ENCODE assay signal across 25 cellular contexts in the genomic region with DNA sequence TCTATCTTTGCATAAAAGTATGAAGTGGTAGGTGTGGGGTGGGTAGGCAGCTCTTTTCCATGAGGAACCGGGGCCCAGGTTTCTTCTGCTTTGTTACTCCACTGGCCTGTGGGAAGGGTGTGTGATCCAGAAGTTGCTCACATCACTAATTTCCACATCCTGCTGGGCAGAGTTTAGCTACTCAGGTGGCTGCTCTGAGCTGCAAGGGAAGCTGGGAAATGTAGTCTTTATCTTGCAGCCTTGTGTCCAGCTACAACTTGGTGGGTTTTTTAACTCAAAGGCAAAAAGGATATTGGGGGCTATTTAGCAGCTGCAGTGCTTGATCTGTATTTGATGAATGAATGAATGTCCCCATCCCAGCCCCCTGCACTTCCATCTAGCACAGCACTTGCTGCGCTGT.
DNase-seq lines count a peak whose midpoint lies in the region; ATAC-seq, FAIRE-seq and TF ChIP-seq lines count a peak whose summit lies in the region.
"Had no signal": no experiment of that assay in that cellular context is flagged by ENCODE, and none has a peak within 500 bp of the region (broad histone marks: within the 10 kb centered on the region; RNA-seq: fewer than 3 reads in every experiment).

No MANE protein-coding gene starts in this region.

- H3K4me2 ChIP-seq in PC-3 (ENCODE audit: low read length), result no peak overlapping the region

- peaks cover 29% of the 10 kb centered on the region for H3K27me3 Mint-ChIP-seq in endodermal cell (ENCODE audit: insufficient read depth)
- H3K27me3 Mint-ChIP-seq in natural killer cell treated with Interleukin-12 subunit alpha and Interleukin-12 subunit beta and Interleukin-15 and Interleukin-18, amount 100 ng/mL, for 72 hours, result no peaks in the 10 kb centered on the region
- H3K27me3 Mint-ChIP-seq: activated CD8-positive, alpha-beta memory T cell treated with anti-CD3 and anti-CD28 coated beads, Interleukin-2, amount 10 ng/mL, durations not matched to agents 7 days and 5 days; memory B cell had no signal

- H2AFZ ChIP-seq in PC-3 (ENCODE audit: low read length), result no peak overlapping the region

- peak; percentile 1 for DNase-seq in NOMO-1 treated with DMSO at 0.1 percent for 48 hours (lab: John Stamatoyannopoulos, UW; ENCODE audit: unreplicated experiment)
- DNase-seq in NOMO-1 treated with dmso at 0.1 percent for 144 hours (lab: John Stamatoyannopoulos, UW; ENCODE audit: unreplicated experiment), result no peak
- peak; percentile 6 for DNase-seq in PC-3
- DNase-seq in endodermal cell, result peak; percentile 55
- DNase-seq in posterior vena cava (ENCODE audit: low spot score), result peak; percentile 24
- no peak for DNase-seq in pancreas
- DNase-seq in natural killer cell treated with Interleukin-12 subunit alpha and Interleukin-12 subunit beta and Interleukin-15 and Interleukin-18, amount 100 ng/mL, for 72 hours (ENCODE audit: low spot score), result no peak
- DNase-seq in erythroblast (lab: John Stamatoyannopoulos, UW), result no peak
- DNase-seq: activated CD4-positive, alpha-beta T cell treated with anti-CD3 and anti-CD28 coated beads, Interleukin-2, amount 50 U/mL, for 1 hour; activated CD8-positive, alpha-beta memory T cell treated with anti-CD3 and anti-CD28 coated beads, Interleukin-2, amount 10 ng/mL, durations not matched to agents 7 days and 5 days; activated naive CD4-positive, alpha-beta T cell treated with anti-CD3 and anti-CD28 coated beads, Interleukin-2, amount 50 U/mL, for 16 hours; AML-193; aorta; DMS79 treated with DMSO at 0.1 percent for 48 hours; glutamatergic neuron; KBM-7; kidney glomerular epithelial cell; NCI-H1436 treated with DMSO at 0.1 percent for 48 hours; NCI-H510A treated with DMSO at 0.1 percent for 48 hours; stimulated activated CD4-positive, alpha-beta T cell treated with anti-CD3 and anti-CD28 coated beads, Interleukin-1b, Interleukin-23, amount 100 ng/mL, for 48 hours; substantia nigra had no signal

- H3F3A ChIP-seq in PC-3 (ENCODE audit: low read length, unreplicated experiment), result no peaks in the 10 kb centered on the region

- H3K27ac Mint-ChIP-seq in endodermal cell, result no peak overlapping the region
- H3K27ac Mint-ChIP-seq in natural killer cell treated with Interleukin-12 subunit alpha and Interleukin-12 subunit beta and Interleukin-15 and Interleukin-18, amount 100 ng/mL, for 72 hours, result no peak overlapping the region
- H3K27ac Mint-ChIP-seq: activated CD8-positive, alpha-beta memory T cell treated with anti-CD3 and anti-CD28 coated beads, Interleukin-2, amount 10 ng/mL, durations not matched to agents 7 days and 5 days; activated T-helper 1 cell treated with anti-CD3 and anti-CD28 coated beads, Interleukin-12 subunit alpha, Interleukin-12 subunit beta, Interleukin-2, Interleukin-4 antibody, amounts not matched to agents 30 ng/mL and 10 ng/mL and 1 ng/mL, durations not matched to agents 14 hours and 24 hours and 36 hours had no signal

- H3K27ac ChIP-seq in PC-3 (ENCODE audit: low read length) (no peak overlapping the region), endodermal cell (ENCODE audit: low read depth, low read length) (no peak overlapping the region), pancreas (no peak overlapping the region)
- H3K27ac ChIP-seq: SK-N-MC, skin epidermis had no signal

- H3K9me3 Mint-ChIP-seq in endodermal cell, result no peaks in the 10 kb centered on the region
- no peaks in the 10 kb centered on the region for H3K9me3 Mint-ChIP-seq in natural killer cell treated with Interleukin-12 subunit alpha and Interleukin-12 subunit beta and Interleukin-15 and Interleukin-18, amount 100 ng/mL, for 72 hours
- H3K9me3 Mint-ChIP-seq: activated T-helper 1 cell treated with anti-CD3 and anti-CD28 coated beads, Interleukin-12 subunit alpha, Interleukin-12 subunit beta, Interleukin-2, Interleukin-4 antibody, amounts not matched to agents 30 ng/mL and 10 ng/mL and 1 ng/mL, durations not matched to agents 14 hours and 24 hours and 36 hours; memory B cell had no signal

- H3K9me3 ChIP-seq in PC-3 (ENCODE audit: low read length), result no peaks in the 10 kb centered on the region
- no peaks in the 10 kb centered on the region for H3K9me3 ChIP-seq in endodermal cell (ENCODE audit: control insufficient read depth, low read length)
- no peaks in the 10 kb centered on the region for H3K9me3 ChIP-seq in pancreas

- H3K9me2 ChIP-seq in PC-3 (replicated peaks; ENCODE audit: low read length), result no peaks in the 10 kb centered on the region

- H3K4me3 ChIP-seq in PC-3 (ENCODE audit: low read length), result no peak overlapping the region
- no peak overlapping the region for H3K4me3 ChIP-seq in endodermal cell (ENCODE audit: low read length)
- no peak overlapping the region for H3K4me3 ChIP-seq in pancreas
- H3K4me3 ChIP-seq: SK-N-MC, skin epidermis had no signal

- CTCF ChIA-PET in PC-3 (lab: Charles Lee), result no interaction called here

- H3K9ac ChIP-seq in PC-3 (ENCODE audit: low read length) (no peak overlapping the region), endodermal cell (ENCODE audit: extremely low read depth, low read length, poor library complexity, severe bottlenecking) (no peak overlapping the region)

- peaks cover 11% of the 10 kb centered on the region for H3K4me1 ChIP-seq in PC-3 (ENCODE audit: insufficient read depth, low read length)
- H3K4me1 ChIP-seq in endodermal cell (ENCODE audit: control insufficient read depth, insufficient read depth, low read length), result peaks cover 8% of the 10 kb centered on the region
- peaks cover 0 to 15% (median 13%) of the 10 kb centered on the region in 3 donors for H3K4me1 ChIP-seq in pancreas

- no peaks in the 10 kb centered on the region for H3K79me2 ChIP-seq in PC-3 (ENCODE audit: low read length)

- TF ChIP-seq POLR2A in erythroblast (IDR thresholded peaks at IDR 0.05; ENCODE audit: low read length), result no peak

- no peak for TF ChIP-seq CTCF in PC-3 (conservative IDR thresholded peaks at IDR 0.05; ENCODE audit: low read depth, low read length)
- TF ChIP-seq CTCF in endodermal cell (conservative IDR thresholded peaks at IDR 0.05), result no peak
- no peak for TF ChIP-seq CTCF in pancreas (IDR thresholded peaks at IDR 0.05)

- BruUV-seq in PC-3 (replicated peaks; lab: Mats Ljungman, UMichigan), result no TSS peak

- peaks cover 38% of the 10 kb centered on the region for H3K4me1 Mint-ChIP-seq in endodermal cell
- H3K4me1 Mint-ChIP-seq in natural killer cell treated with Interleukin-12 subunit alpha and Interleukin-12 subunit beta and Interleukin-15 and Interleukin-18, amount 100 ng/mL, for 72 hours (ENCODE audit: low read depth in 2 of 2), result peaks cover 0 to 6% of the 10 kb centered on the region in 2 donors

- intact Hi-C loops in PC-3 (cut with micrococcal nuclease), result no loop called here
- intact Hi-C loops in posterior vena cava (cut with DNase I), result no loop called here
- intact Hi-C loops in pancreas (cut with DNase I), result no loop called here

- POLR2A ChIA-PET in PC-3 (lab: Charles Lee; ENCODE audit: unreplicated experiment), result no interaction called here

- FAIRE-seq in pancreas (lab: Jason Lieb, UNC), result no peak

- ATAC-seq in PC-3 (no peak), pancreas (no peak)
- ATAC-seq in natural killer cell treated with Interleukin-12 subunit alpha and Interleukin-12 subunit beta and Interleukin-15 and Interleukin-18, amount 100 ng/mL, for 72 hours, result no peak
- ATAC-seq: activated CD8-positive, alpha-beta memory T cell treated with anti-CD3 and anti-CD28 coated beads, Interleukin-2, amount 10 ng/mL, durations not matched to agents 7 days and 5 days had no signal

- H3K36me3 ChIP-seq in PC-3 (ENCODE audit: low read depth, low read length), result no peaks in the 10 kb centered on the region
- H3K36me3 ChIP-seq in endodermal cell (ENCODE audit: control insufficient read depth, insufficient read depth, low read length), result no peaks in the 10 kb centered on the region
- no peaks in the 10 kb centered on the region for H3K36me3 ChIP-seq in pancreas

- no peaks in the 10 kb centered on the region for H4K20me1 ChIP-seq in PC-3 (ENCODE audit: low read length)

- no peaks in the 10 kb centered on the region for H3K36me3 Mint-ChIP-seq in endodermal cell (ENCODE audit: low read depth)
- H3K36me3 Mint-ChIP-seq in natural killer cell treated with Interleukin-12 subunit alpha and Interleukin-12 subunit beta and Interleukin-15 and Interleukin-18, amount 100 ng/mL, for 72 hours, result no peaks in the 10 kb centered on the region
- H3K36me3 Mint-ChIP-seq: activated CD8-positive, alpha-beta memory T cell treated with anti-CD3 and anti-CD28 coated beads, Interleukin-2, amount 10 ng/mL, durations not matched to agents 7 days and 5 days had no signal

- no peaks in the 10 kb centered on the region for H3K27me3 ChIP-seq in PC-3 (ENCODE audit: low read length)
- no peaks in the 10 kb centered on the region for H3K27me3 ChIP-seq in endodermal cell (ENCODE audit: control insufficient read depth, insufficient read depth, low read length, poor library complexity, severe bottlenecking)
- no peaks in the 10 kb centered on the region for H3K27me3 ChIP-seq in pancreas

- 88% methylated on average over 2 of the region's 2 CpGs; no CpG with 5 or more reads in 1 of the 2 experiments for WGBS in endodermal cell (ENCODE audit: insufficient coverage in 1 of 2, insufficient read length in 1 of 2), 2 experiments
- WGBS in pancreas, 2 donors, result 94 to 97% methylated on average over 2 of the region's 2 CpGs

- H3K4me3 Mint-ChIP-seq in endodermal cell, result no peak overlapping the region
- H3K4me3 Mint-ChIP-seq in natural killer cell treated with Interleukin-12 subunit alpha and Interleukin-12 subunit beta and Interleukin-15 and Interleukin-18, amount 100 ng/mL, for 72 hours, result no peak overlapping the region
- H3K4me3 Mint-ChIP-seq: activated CD8-positive, alpha-beta memory T cell treated with anti-CD3 and anti-CD28 coated beads, Interleukin-2, amount 10 ng/mL, durations not matched to agents 7 days and 5 days; activated T-helper 1 cell treated with anti-CD3 and anti-CD28 coated beads, Interleukin-12 subunit alpha, Interleukin-12 subunit beta, Interleukin-2, Interleukin-4 antibody, amounts not matched to agents 30 ng/mL and 10 ng/mL and 1 ng/mL, durations not matched to agents 14 hours and 24 hours and 36 hours; memory B cell had no signal

Comparison
In these comparisons a context has a peak if more than half of its experiments do, and no peak if none do; other contexts are left out.
1. DNase-seq: peak in NOMO-1 treated with DMSO at 0.1 percent for 48 hours (single experiment), PC-3 (single experiment), endodermal cell (single experiment) and posterior vena cava (single experiment); none in NOMO-1 treated with dmso at 0.1 percent for 144 hours (single experiment), pancreas (0 of 6), natural killer cell treated with Interleukin-12 subunit alpha and Interleukin-12 subunit beta and Interleukin-15 and Interleukin-18, amount 100 ng/mL, for 72 hours (single experiment) and erythroblast (0 of 2).